22 cellular contexts compared by ENCODE assay signal in genomic region chr7:17787257-17787656, GRCh38.
"Had no signal": no experiment of that assay in that cellular context is flagged by ENCODE, and none has a peak within 500 bp of the region (broad histone marks: within the 10 kb centered on the region; RNA-seq: fewer than 3 reads in every experiment).

No MANE protein-coding gene starts in this region.

- H3K27me3 ChIP-seq: neutrophil, pancreas, right lobe of liver, suprapubic skin, vagina had no signal

- H3K4me1 Mint-ChIP-seq: activated B cell treated with CpG ODN at 0.5 μM for 24 hours; activated CD4-positive, alpha-beta memory T cell treated with anti-CD3 and anti-CD28 coated beads, Interleukin-2, amount 10 ng/mL, durations not matched to agents 7 days and 5 days; activated CD8-positive, alpha-beta memory T cell treated with anti-CD3 and anti-CD28 coated beads, Interleukin-2, amount 10 ng/mL, durations not matched to agents 7 days and 5 days; activated naive CD8-positive, alpha-beta T cell treated with anti-CD3 and anti-CD28 coated beads, Interleukin-2, amount 10 ng/mL, durations not matched to agents 7 days and 5 days; central memory CD8-positive, alpha-beta T cell; natural killer cell had no signal

- H3K9me3 ChIP-seq: neutrophil, pancreas, right lobe of liver, suprapubic skin, vagina had no signal

- H3K36me3 ChIP-seq: pancreas, vagina had no signal

- H3K9me3 Mint-ChIP-seq: activated B cell treated with CpG ODN at 0.5 μM for 24 hours; activated CD4-positive, alpha-beta memory T cell treated with anti-CD3 and anti-CD28 coated beads, Interleukin-2, amount 10 ng/mL, durations not matched to agents 7 days and 5 days; activated naive CD8-positive, alpha-beta T cell treated with anti-CD3 and anti-CD28 coated beads, Interleukin-2, amount 10 ng/mL, durations not matched to agents 7 days and 5 days; brain; central memory CD8-positive, alpha-beta T cell; natural killer cell; stimulated activated naive CD8-positive, alpha-beta T cell treated with anti-CD3 and anti-CD28 coated beads, Interleukin-15, Interleukin-2, amounts not matched to agents 100 ng/mL and 50 ng/mL, for 24 hours had no signal

- H3K4me3 ChIP-seq: coronary artery, pancreas, right lobe of liver, suprapubic skin, vagina had no signal

- H3K4me3 Mint-ChIP-seq: activated B cell treated with CpG ODN at 0.5 μM for 24 hours; activated CD4-positive, alpha-beta memory T cell treated with anti-CD3 and anti-CD28 coated beads, Interleukin-2, amount 10 ng/mL, durations not matched to agents 7 days and 5 days; activated CD8-positive, alpha-beta memory T cell treated with anti-CD3 and anti-CD28 coated beads, Interleukin-2, amount 10 ng/mL, durations not matched to agents 7 days and 5 days; activated naive CD8-positive, alpha-beta T cell treated with anti-CD3 and anti-CD28 coated beads, Interleukin-2, amount 10 ng/mL, durations not matched to agents 7 days and 5 days; brain; central memory CD8-positive, alpha-beta T cell; natural killer cell; stimulated activated naive CD8-positive, alpha-beta T cell treated with anti-CD3 and anti-CD28 coated beads, Interleukin-15, Interleukin-2, amounts not matched to agents 100 ng/mL and 50 ng/mL, for 24 hours had no signal

- H3K27me3 Mint-ChIP-seq: activated B cell treated with CpG ODN at 0.5 μM for 24 hours; activated CD4-positive, alpha-beta memory T cell treated with anti-CD3 and anti-CD28 coated beads, Interleukin-2, amount 10 ng/mL, durations not matched to agents 7 days and 5 days; activated CD8-positive, alpha-beta memory T cell treated with anti-CD3 and anti-CD28 coated beads, Interleukin-2, amount 10 ng/mL, durations not matched to agents 7 days and 5 days; activated naive CD8-positive, alpha-beta T cell treated with anti-CD3 and anti-CD28 coated beads, Interleukin-2, amount 10 ng/mL, durations not matched to agents 7 days and 5 days; brain; central memory CD8-positive, alpha-beta T cell; stimulated activated naive CD8-positive, alpha-beta T cell treated with anti-CD3 and anti-CD28 coated beads, Interleukin-15, Interleukin-2, amounts not matched to agents 100 ng/mL and 50 ng/mL, for 24 hours had no signal

- H3K27ac ChIP-seq: coronary artery, neutrophil, pancreas, right lobe of liver, suprapubic skin, vagina had no signal

- H3K27ac Mint-ChIP-seq: activated B cell treated with CpG ODN at 0.5 μM for 24 hours; activated CD4-positive, alpha-beta memory T cell treated with anti-CD3 and anti-CD28 coated beads, Interleukin-2, amount 10 ng/mL, durations not matched to agents 7 days and 5 days; activated CD8-positive, alpha-beta memory T cell treated with anti-CD3 and anti-CD28 coated beads, Interleukin-2, amount 10 ng/mL, durations not matched to agents 7 days and 5 days; activated naive CD8-positive, alpha-beta T cell treated with anti-CD3 and anti-CD28 coated beads, Interleukin-2, amount 10 ng/mL, durations not matched to agents 7 days and 5 days; brain; natural killer cell; stimulated activated naive CD8-positive, alpha-beta T cell treated with anti-CD3 and anti-CD28 coated beads, Interleukin-15, Interleukin-2, amounts not matched to agents 100 ng/mL and 50 ng/mL, for 24 hours had no signal

- H3K36me3 Mint-ChIP-seq: activated CD8-positive, alpha-beta memory T cell treated with anti-CD3 and anti-CD28 coated beads, Interleukin-2, amount 10 ng/mL, durations not matched to agents 7 days and 5 days; activated naive CD8-positive, alpha-beta T cell treated with anti-CD3 and anti-CD28 coated beads, Interleukin-2, amount 10 ng/mL, durations not matched to agents 7 days and 5 days; brain; natural killer cell had no signal

- DNase-seq: activated B cell treated with CpG ODN at 0.5 μM for 24 hours; activated CD4-positive, alpha-beta memory T cell treated with anti-CD3 and anti-CD28 coated beads, Interleukin-2, amount 10 ng/mL, durations not matched to agents 7 days and 5 days; activated CD4-positive, alpha-beta T cell treated with anti-CD3 and anti-CD28 coated beads for 4 hours; activated CD8-positive, alpha-beta memory T cell treated with anti-CD3 and anti-CD28 coated beads, Interleukin-2, amount 10 ng/mL, durations not matched to agents 7 days and 5 days; activated naive CD4-positive, alpha-beta T cell treated with Interleukin-2 at 50 U/mL for 16 hours; activated naive CD8-positive, alpha-beta T cell treated with anti-CD3 and anti-CD28 coated beads, Interleukin-2, amount 10 ng/mL, durations not matched to agents 7 days and 5 days; head of caudate nucleus; kidney glomerular epithelial cell; natural killer cell; pancreas; right lobe of liver; small intestine; stimulated activated CD4-positive, alpha-beta T cell treated with anti-CD3 and anti-CD28 coated beads, Interleukin-15, amount 100 ng/mL, for 24 hours; stimulated activated CD4-positive, alpha-beta T cell treated with anti-CD3 and anti-CD28 coated beads, Interleukin-2, amount 100 ng/mL, for 48 hours; trophoblast cell had no signal

- ATAC-seq: activated CD8-positive, alpha-beta memory T cell treated with anti-CD3 and anti-CD28 coated beads, Interleukin-2, amount 10 ng/mL, durations not matched to agents 7 days and 5 days; natural killer cell had no signal

- H3K4me1 ChIP-seq: pancreas, right lobe of liver had no signal
